In genomic region chr1:54823670-54824069, GRCh38 we compare ENCODE assay signal across 3 cellular contexts.
TF ChIP-seq lines count a peak whose summit lies in the region.

No MANE protein-coding gene starts in this region.

TF ChIP-seq in A549, 52 proteins besides CTCF, POLR2A, EP300 and RAD21:
- TF ChIP-seq HOXA7 (CRISPR knock-in tag; IDR thresholded peaks at IDR 0.05) (no peak), MAFK (IDR thresholded peaks at IDR 0.05; ENCODE audit: partially characterized antibody) (peak; percentile 57), MAZ (IDR thresholded peaks at IDR 0.05; ENCODE audit: borderline replicate concordance, low read depth, low read length) (no peak), HES2 (IDR thresholded peaks at IDR 0.05) (no peak)

TF ChIP-seq in HEK293, 187 proteins besides CTCF, POLR2A, EP300 and RAD21:
- TF ChIP-seq ZNF624 (tag by site-specific recombination; IDR thresholded peaks at IDR 0.05) = no peak
- no peak for TF ChIP-seq ZNF2 (tag by site-specific recombination; IDR thresholded peaks at IDR 0.05)
- TF ChIP-seq ZXDB (tag by site-specific recombination; IDR thresholded peaks at IDR 0.05) = no peak
- peak; percentile 48 for TF ChIP-seq SETDB1 (IDR thresholded peaks at IDR 0.05; ENCODE audit: insufficient read length, low read length)
- TF ChIP-seq ZBTB1 (tag by site-specific recombination; IDR thresholded peaks at IDR 0.05) = no peak
- no peak for TF ChIP-seq FEZF1 (tag by site-specific recombination; IDR thresholded peaks at IDR 0.05)
- no peak for TF ChIP-seq PRDM4 (tag by site-specific recombination; IDR thresholded peaks at IDR 0.05)
- TF ChIP-seq MZF1 (tag by site-specific recombination; IDR thresholded peaks at IDR 0.05; ENCODE audit: borderline replicate concordance) = no peak

TF ChIP-seq in K562, 482 proteins besides CTCF, POLR2A, EP300 and RAD21:
- no peak for TF ChIP-seq BRCA1 (IDR thresholded peaks at IDR 0.05)
- TF ChIP-seq BRCA1 (CRISPR knock-in tag; IDR thresholded peaks at IDR 0.05) = no peak
- no peak for TF ChIP-seq MCM5 (IDR thresholded peaks at IDR 0.05; ENCODE audit: low read depth)
- TF ChIP-seq BMI1 (IDR thresholded peaks at IDR 0.05; ENCODE audit: low read length) = no peak
- peak; percentile 48 for TF ChIP-seq MAFF (IDR thresholded peaks at IDR 0.05; ENCODE audit: low read length)
- TF ChIP-seq FOSL1 (tag; conservative IDR thresholded peaks at IDR 0.05) = no peak
- TF ChIP-seq PATZ1 (CRISPR knock-in tag; IDR thresholded peaks at IDR 0.05; ENCODE audit: borderline replicate concordance) = no peak
- no peak for TF ChIP-seq DNMT1 (IDR thresholded peaks at IDR 0.05)
- TF ChIP-seq ESRRA (IDR thresholded peaks at IDR 0.05; ENCODE audit: borderline replicate concordance, low read depth) = no peak
- no peak for TF ChIP-seq ZBTB12 (CRISPR knock-in tag; IDR thresholded peaks at IDR 0.05)
- no peak for TF ChIP-seq ATF7 (IDR thresholded peaks at IDR 0.05)
- peak; percentile 56; the same call in 1 of the 2 replicates for TF ChIP-seq C11orf30 (IDR thresholded peaks at IDR 0.05; ENCODE audit: low read depth)
- no peak for TF ChIP-seq HNRNPL (IDR thresholded peaks at IDR 0.05; ENCODE audit: low read depth, low read length)
- no peak for TF ChIP-seq MLLT1 (IDR thresholded peaks at IDR 0.05)
- no peak for TF ChIP-seq PURB (CRISPR knock-in tag; IDR thresholded peaks at IDR 0.05; ENCODE audit: low read depth)
- TF ChIP-seq RFX7 (CRISPR knock-in tag; IDR thresholded peaks at IDR 0.05) = no peak
- no peak for TF ChIP-seq ZBTB17 (CRISPR knock-in tag; IDR thresholded peaks at IDR 0.05)
- no peak for TF ChIP-seq NR2F6 (CRISPR knock-in tag; IDR thresholded peaks at IDR 0.05)
- TF ChIP-seq ZNF316 (IDR thresholded peaks at IDR 0.05) = peak; percentile 84
- peak; percentile 56 for TF ChIP-seq MAFG (tag; conservative IDR thresholded peaks at IDR 0.05)
- no peak for TF ChIP-seq RBM39 (optimal IDR thresholded peaks at IDR 0.05; ENCODE audit: low read depth, low read length)
- TF ChIP-seq TSC22D4 (tag; IDR thresholded peaks at IDR 0.05) = no peak
